In the genomic region with DNA sequence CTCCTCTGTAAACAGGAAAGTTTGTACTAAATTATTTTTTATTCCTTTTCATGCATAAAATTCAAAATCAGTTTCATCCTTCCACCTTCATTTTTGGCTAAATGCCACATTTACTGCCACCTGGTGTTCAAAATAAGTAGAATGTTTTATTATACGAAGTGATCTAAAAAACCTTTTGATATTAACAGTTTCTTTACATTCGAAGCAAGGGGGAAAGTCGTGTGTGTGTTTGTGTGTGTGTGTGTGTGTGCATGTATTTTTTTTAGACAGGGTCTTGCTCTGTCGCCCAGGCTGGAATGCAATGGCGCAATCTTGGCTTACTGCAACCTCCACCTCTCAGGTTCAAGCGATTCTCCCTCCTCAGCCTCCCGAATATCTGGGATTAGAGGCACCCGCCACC, we compare ENCODE assay signal across 8 cellular contexts. TPM values are rescaled to one million over a fixed set of nuclear protein-coding genes. Genes with fewer than 3 reads are reported as not detected.
DNase-seq lines count a peak whose midpoint lies in the region; ATAC-seq and TF ChIP-seq lines count a peak whose summit lies in the region.

No MANE protein-coding gene starts in this region.

- peak overlapping the region; percentile 41; the same call in 1 of the 2 replicates for H2AFZ ChIP-seq in PC-3 (ENCODE audit: low read length)

- H3K27ac ChIP-seq in PC-3 (ENCODE audit: low read length), result no peak overlapping the region

- POLR2A ChIA-PET in activated CD8-positive, alpha-beta T cell treated with anti-CD3 and anti-CD28 coated beads for 36 hours (lab: Charles Lee), result no interaction called here
- POLR2A ChIA-PET in activated CD8-positive, alpha-beta T cell treated with anti-CD3 and anti-CD28 coated beads, Interleukin-2, amount 10 ng/mL, durations not matched to agents 7 days and 5 days (lab: Charles Lee), result no interaction called here
- POLR2A ChIA-PET in PC-3 (lab: Charles Lee; ENCODE audit: unreplicated experiment), result no interaction called here

- no peaks in the 10 kb centered on the region for H3K9me2 ChIP-seq in PC-3 (replicated peaks; ENCODE audit: low read length)

- no peaks in the 10 kb centered on the region for H3K36me3 ChIP-seq in PC-3 (ENCODE audit: low read depth, low read length)

- H3K9me3 Mint-ChIP-seq in activated CD8-positive, alpha-beta T cell treated with anti-CD3 and anti-CD28 coated beads for 36 hours, result no peaks in the 10 kb centered on the region
- H3K9me3 Mint-ChIP-seq in activated CD8-positive, alpha-beta T cell treated with anti-CD3 and anti-CD28 coated beads, Interleukin-2, amount 10 ng/mL, durations not matched to agents 7 days and 5 days (ENCODE audit: insufficient read depth), result no peaks in the 10 kb centered on the region
- H3K9me3 Mint-ChIP-seq in type B pancreatic cell, result no peaks in the 10 kb centered on the region

- H3K4me3 ChIP-seq in PC-3 (ENCODE audit: low read length) (no peak overlapping the region), fibroblast of pulmonary artery (replicated peaks; ENCODE audit: low read depth, low read length) (no peak overlapping the region)

- H3K36me3 Mint-ChIP-seq in activated CD8-positive, alpha-beta T cell treated with anti-CD3 and anti-CD28 coated beads for 36 hours (ENCODE audit: low read depth), result no peaks in the 10 kb centered on the region
- no peaks in the 10 kb centered on the region for H3K36me3 Mint-ChIP-seq in activated CD8-positive, alpha-beta T cell treated with anti-CD3 and anti-CD28 coated beads, Interleukin-2, amount 10 ng/mL, durations not matched to agents 7 days and 5 days (ENCODE audit: low read depth)
- H3K36me3 Mint-ChIP-seq in type B pancreatic cell, result no peaks in the 10 kb centered on the region

- intact Hi-C loops in activated CD8-positive, alpha-beta T cell treated with anti-CD3 and anti-CD28 coated beads for 36 hours (cut with micrococcal nuclease), result no loop called here
- intact Hi-C loops in PC-3 (cut with micrococcal nuclease), result loop anchor here (1.0 to 2.0 kb wide), 3 partner anchors 23 to 205 kb away; no protein-coding TSS in a partner anchor

- no TSS peak for BruUV-seq in PC-3 (replicated peaks; lab: Mats Ljungman, UMichigan)

- TF ChIP-seq POLR2A in GM18505 (IDR thresholded peaks at IDR 0.05; ENCODE audit: borderline replicate concordance, extremely low read depth, insufficient read depth, insufficient read length), result no peak

- no peaks in the 10 kb centered on the region for H3F3A ChIP-seq in PC-3 (ENCODE audit: low read length, unreplicated experiment)

- no peaks in the 10 kb centered on the region for H3K4me1 ChIP-seq in PC-3 (ENCODE audit: insufficient read depth, low read length)

- no peak for ATAC-seq in activated CD8-positive, alpha-beta T cell treated with anti-CD3 and anti-CD28 coated beads for 36 hours
- no peak for ATAC-seq in activated CD8-positive, alpha-beta T cell treated with anti-CD3 and anti-CD28 coated beads, Interleukin-2, amount 10 ng/mL, durations not matched to agents 7 days and 5 days
- ATAC-seq in PC-3 (peak; percentile 27; the same call in 1 of the 2 replicates), GM18505 (IDR thresholded peaks at IDR 0.05; ENCODE audit: unreplicated experiment) (no peak)

- H3K27ac Mint-ChIP-seq in activated CD8-positive, alpha-beta T cell treated with anti-CD3 and anti-CD28 coated beads for 36 hours, result no peak overlapping the region
- no peak overlapping the region for H3K27ac Mint-ChIP-seq in activated CD8-positive, alpha-beta T cell treated with anti-CD3 and anti-CD28 coated beads, Interleukin-2, amount 10 ng/mL, durations not matched to agents 7 days and 5 days
- no peak overlapping the region for H3K27ac Mint-ChIP-seq in type B pancreatic cell

- H3K79me2 ChIP-seq in PC-3 (ENCODE audit: low read length), result no peaks in the 10 kb centered on the region

- CTCF ChIA-PET in activated CD8-positive, alpha-beta T cell treated with anti-CD3 and anti-CD28 coated beads for 36 hours (lab: Charles Lee), result interaction anchor here (0.8 to 2.4 kb wide), 6 partner anchors 10 to 24 kb away, joined by 3 to 9 read pairs (median 4); a partner anchor contains a TSS
- CTCF ChIA-PET in activated CD8-positive, alpha-beta T cell treated with anti-CD3 and anti-CD28 coated beads, Interleukin-2, amount 10 ng/mL, durations not matched to agents 7 days and 5 days (lab: Charles Lee), result interaction anchor here (1.1 to 2.4 kb wide), 3 partner anchors 24 to 33 kb away, joined by 3 to 8 read pairs (median 3); no protein-coding TSS in a partner anchor
- CTCF ChIA-PET in PC-3 (lab: Charles Lee), result interaction anchor here (1.3 kb wide), 1 partner anchor 24 kb away, joined by 4 read pairs; no protein-coding TSS in a partner anchor

- peak; percentile 60 for TF ChIP-seq CTCF in activated CD8-positive, alpha-beta T cell treated with anti-CD3 and anti-CD28 coated beads for 36 hours (IDR thresholded peaks at IDR 0.05)
- peak; percentile 85 for TF ChIP-seq CTCF in PC-3 (conservative IDR thresholded peaks at IDR 0.05; ENCODE audit: low read depth, low read length)
- TF ChIP-seq CTCF in fibroblast of pulmonary artery (IDR thresholded peaks at IDR 0.05; ENCODE audit: low read length, missing control alignments), result peak; percentile 41
- peak; percentile 76 for TF ChIP-seq CTCF in type B pancreatic cell (conservative IDR thresholded peaks at IDR 0.05)

- no peaks in the 10 kb centered on the region for H3K9me3 ChIP-seq in PC-3 (ENCODE audit: low read length)

- H3K9ac ChIP-seq in PC-3 (ENCODE audit: low read length), result no peak overlapping the region

- no peaks in the 10 kb centered on the region for H3K27me3 Mint-ChIP-seq in activated CD8-positive, alpha-beta T cell treated with anti-CD3 and anti-CD28 coated beads for 36 hours
- peaks cover 4% of the 10 kb centered on the region for H3K27me3 Mint-ChIP-seq in activated CD8-positive, alpha-beta T cell treated with anti-CD3 and anti-CD28 coated beads, Interleukin-2, amount 10 ng/mL, durations not matched to agents 7 days and 5 days (ENCODE audit: low read depth)
- H3K27me3 Mint-ChIP-seq in type B pancreatic cell, result peaks cover 4% of the 10 kb centered on the region

- DNase-seq in activated CD8-positive, alpha-beta T cell treated with anti-CD3 and anti-CD28 coated beads for 36 hours, result no peak
- DNase-seq in activated CD8-positive, alpha-beta T cell treated with anti-CD3 and anti-CD28 coated beads, Interleukin-2, amount 10 ng/mL, durations not matched to agents 7 days and 5 days, result no peak
- DNase-seq in PC-3, result peak; percentile 85
- DNase-seq in fibroblast of pulmonary artery (ENCODE audit: low read depth), result peak; percentile 60
- no peak for DNase-seq in type B pancreatic cell (ENCODE audit: extremely low spot score, unreplicated experiment)
- no peak for DNase-seq in cortex of kidney (lab: John Stamatoyannopoulos, UW)
- DNase-seq in HK-2 (ENCODE audit: unreplicated experiment), result no peak

- H4K20me1 ChIP-seq in PC-3 (ENCODE audit: low read length), result no peaks in the 10 kb centered on the region

- no peaks in the 10 kb centered on the region for H3K4me1 Mint-ChIP-seq in activated CD8-positive, alpha-beta T cell treated with anti-CD3 and anti-CD28 coated beads for 36 hours (ENCODE audit: low read depth)
- no peaks in the 10 kb centered on the region for H3K4me1 Mint-ChIP-seq in activated CD8-positive, alpha-beta T cell treated with anti-CD3 and anti-CD28 coated beads, Interleukin-2, amount 10 ng/mL, durations not matched to agents 7 days and 5 days (ENCODE audit: low read depth)
- H3K4me1 Mint-ChIP-seq in type B pancreatic cell (ENCODE audit: unreplicated experiment), result no peaks in the 10 kb centered on the region

- H3K4me3 Mint-ChIP-seq in activated CD8-positive, alpha-beta T cell treated with anti-CD3 and anti-CD28 coated beads for 36 hours, result no peak overlapping the region
- H3K4me3 Mint-ChIP-seq in activated CD8-positive, alpha-beta T cell treated with anti-CD3 and anti-CD28 coated beads, Interleukin-2, amount 10 ng/mL, durations not matched to agents 7 days and 5 days, result no peak overlapping the region
- no peak overlapping the region for H3K4me3 Mint-ChIP-seq in type B pancreatic cell

- H3K27me3 ChIP-seq in PC-3 (ENCODE audit: low read length), result no peaks in the 10 kb centered on the region

- peak overlapping the region; percentile 42; the same call in 1 of the 2 replicates for H3K4me2 ChIP-seq in PC-3 (ENCODE audit: low read length)

RNA-seq across cellular contexts. Expression of a gene that starts 9.0 kb away (rescaled TPM):
- total RNA-seq in activated CD8-positive, alpha-beta T cell treated with anti-CD3 and anti-CD28 coated beads for 36 hours, result not detected
- under 1 TPM in 1 of 2 experiments, not detected in 1; 0.16 TPM for total RNA-seq in activated CD8-positive, alpha-beta T cell treated with anti-CD3 and anti-CD28 coated beads, Interleukin-2, amount 10 ng/mL, durations not matched to agents 7 days and 5 days
- total RNA-seq in PC-3 (2014; rRNA removed) (3.4 and 7.0 TPM in 2 replicates), type B pancreatic cell (ENCODE audit: low replicate concordance) (6.2 and 8.3 TPM in 2 replicates)

Comparison
In these comparisons a context has a peak if more than half of its experiments do, and no peak if none do; other contexts are left out.
1. DNase-seq: peak in PC-3 (single experiment) and fibroblast of pulmonary artery (single experiment); none in activated CD8-positive, alpha-beta T cell treated with anti-CD3 and anti-CD28 coated beads for 36 hours (single experiment), activated CD8-positive, alpha-beta T cell treated with anti-CD3 and anti-CD28 coated beads, Interleukin-2, amount 10 ng/mL, durations not matched to agents 7 days and 5 days (single experiment), type B pancreatic cell (single experiment), cortex of kidney (single experiment) and HK-2 (single experiment).
2. Peak in every context shown above with its lines, with median percentiles within 50 percentile points of each other: CTCF ChIP-seq.